8 cellular contexts compared by ENCODE assay signal in genomic region chr1:28885982-28886730, GRCh38. TPM values are rescaled to one million over a fixed set of nuclear protein-coding genes. Genes with fewer than 3 reads are reported as not detected.
A peak's percentile ranks its signal among the peaks of the same experiment; 100 is the strongest.
DNase-seq lines count a peak whose midpoint lies in the region; ATAC-seq and TF ChIP-seq lines count a peak whose summit lies in the region.

No MANE protein-coding gene starts in this region.

- no peak for TF ChIP-seq POLR2A in spleen (IDR thresholded peaks at IDR 0.05)

- peak; percentile 28 for DNase-seq in SKM-1 treated with dmso at 0.1 percent for 144 hours (lab: John Stamatoyannopoulos, UW; ENCODE audit: unreplicated experiment)
- no peak for DNase-seq in SKM-1 (lab: John Stamatoyannopoulos, UW; ENCODE audit: unreplicated experiment)
- DNase-seq in SK-N-MC (ENCODE audit: low read depth, low spot score) = peak; percentile 45
- DNase-seq in hepatocyte (ENCODE audit: low spot score) = no peak
- DNase-seq in spleen = no peak
- DNase-seq in HT-29 (ENCODE audit: low spot score) = no peak

- H3K27me3 ChIP-seq in hepatocyte (no peaks in the 10 kb centered on the region), spleen (replicated peaks in 1 of 7) (no peaks in the 10 kb centered on the region)

- H3K36me3 ChIP-seq in SK-N-MC (ENCODE audit: insufficient read depth, low read length) (no peaks in the 10 kb centered on the region), hepatocyte (replicated peaks; ENCODE audit: insufficient read depth, low read depth) (no peaks in the 10 kb centered on the region), spleen (no peaks in the 10 kb centered on the region)

- H3K4me3 ChIP-seq in SK-N-MC (peak overlapping the region; percentile 97), hepatocyte (no peak overlapping the region), spleen (peak overlapping the region in 6 of 8 donors; percentile 62 to 95 (median 86))

- WGBS in hepatocyte (ENCODE audit: low lambda C conversion rate, missing lambda C conversion rate) = 58% methylated on average over 17 of the region's 17 CpGs
- WGBS in spleen, 5 donors = 35 to 53% (median 50%) methylated on average over 17 of the region's 17 CpGs

- intact Hi-C loops in spleen (cut with DNase I; ENCODE audit: low total_unique reads) = no loop called here

- peaks cover 11% of the 10 kb centered on the region for H3K79me2 ChIP-seq in hepatocyte

- H4K20me1 ChIP-seq in hepatocyte (ENCODE audit: insufficient read depth, poor library complexity, severe bottlenecking) = no peaks in the 10 kb centered on the region

- peak overlapping the region; percentile 95 for H3K27ac ChIP-seq in SK-N-MC
- peak overlapping the region; percentile 81 for H3K27ac ChIP-seq in hepatocyte
- peak overlapping the region in 7 of 8 donors; percentile 75 to 93 (median 86) for H3K27ac ChIP-seq in spleen

- H3K9ac ChIP-seq in SK-N-MC (ENCODE audit: insufficient read length) = peak overlapping the region; percentile 39

- H3K9me2 ChIP-seq in hepatocyte (replicated peaks; ENCODE audit: insufficient read depth) = no peaks in the 10 kb centered on the region

- H2AFZ ChIP-seq in hepatocyte = peak overlapping the region; percentile 21

- TF ChIP-seq CTCF in hepatocyte (IDR thresholded peaks at IDR 0.05; ENCODE audit: poor library complexity) (no peak), spleen (IDR thresholded peaks at IDR 0.05 in 8 of 11, conservative IDR thresholded peaks at IDR 0.05 in 3 of 11) (no peak)

- no peaks in the 10 kb centered on the region for H3K9me3 ChIP-seq in SK-N-MC (ENCODE audit: low read depth, low read length)
- H3K9me3 ChIP-seq in hepatocyte (ENCODE audit: low read depth) = no peaks in the 10 kb centered on the region
- no peaks in the 10 kb centered on the region for H3K9me3 ChIP-seq in spleen

- no peak for ATAC-seq in HG03457 (IDR thresholded peaks at IDR 0.05; ENCODE audit: unreplicated experiment)
- no peak for ATAC-seq in GM19324 (IDR thresholded peaks at IDR 0.05; ENCODE audit: low FRiP score, unreplicated experiment)

- H3K4me1 ChIP-seq in hepatocyte (ENCODE audit: insufficient read depth) (peaks cover 19% of the 10 kb centered on the region), spleen (peaks cover 18 to 82% (median 58%) of the 10 kb centered on the region in 6 donors)

- H3K4me2 ChIP-seq in hepatocyte = peak overlapping the region; percentile 96

RNA-seq across cellular contexts. Expression of gene EPB41, which starts 28.2 kb away (rescaled TPM):
- total RNA-seq in hepatocyte (51.7 and 60.8 TPM in 2 replicates), spleen (100 to 1,000 TPM in 1 of 7 donors, 10 to 100 TPM in 6; 53.6 to 156 (median 82.3) TPM)
- polyA plus RNA-seq in hepatocyte (13.2 and 20.5 TPM in 2 replicates), spleen (10 to 100 TPM in 1 of 3 donors, 1 to 10 TPM in 2; 6.3 to 14.8 (median 8.7) TPM)
- total RNA-seq in HT-29 (2014; rRNA removed; shearing (Covaris generic)) = 35.2 and 36.4 TPM in 2 replicates

Comparison
In these comparisons a context has a peak if more than half of its experiments do, and no peak if none do; other contexts are left out.
1. DNase-seq: peak in SKM-1 treated with dmso at 0.1 percent for 144 hours (single experiment) and SK-N-MC (single experiment); none in SKM-1 (single experiment), hepatocyte (single experiment), spleen (single experiment) and HT-29 (single experiment).
2. Peak in every context shown above with its lines, with median percentiles within 50 percentile points of each other: H3K27ac ChIP-seq.